ENCODE assay signal across 19 cellular contexts in genomic region chr6:158038291-158039177, GRCh38. TPM values are rescaled to one million over a fixed set of nuclear protein-coding genes. Genes with fewer than 3 reads are reported as not detected.
DNase-seq lines count a peak whose midpoint lies in the region; ATAC-seq and TF ChIP-seq lines count a peak whose summit lies in the region.
"Had no signal": no experiment of that assay in that cellular context is flagged by ENCODE, and none has a peak within 500 bp of the region (broad histone marks: within the 10 kb centered on the region; RNA-seq: fewer than 3 reads in every experiment).

No MANE protein-coding gene starts in this region.

- CTCF ChIA-PET in Caco-2 (lab: Charles Lee): no interaction called here

- ATAC-seq in GM19035 (IDR thresholded peaks at IDR 0.05; ENCODE audit: unreplicated experiment): no peak

- POLR2A ChIA-PET in Caco-2 (lab: Charles Lee): no interaction called here

- intact Hi-C loops in Caco-2 (cut with micrococcal nuclease; ENCODE audit: unreplicated experiment): loop anchor here (2.0 kb wide), 1 partner anchor 34 kb away; no protein-coding TSS in a partner anchor
- intact Hi-C loops in dendritic cell treated with granulocyte-macrophage colony-stimulating factor and Interleukin-4, amounts not matched to agents 40 ng/mL and 50 ng/mL, for 4 days (cut with micrococcal nuclease): no loop called here

- peaks cover 54% of the 10 kb centered on the region for H3K4me1 Mint-ChIP-seq in Caco-2 (ENCODE audit: low read depth, unreplicated experiment)
- H3K4me1 Mint-ChIP-seq in HFFc6 (ENCODE audit: low read depth): peaks cover 57% of the 10 kb centered on the region
- H3K4me1 Mint-ChIP-seq in dendritic cell treated with granulocyte-macrophage colony-stimulating factor and Interleukin-4, amounts not matched to agents 40 ng/mL and 50 ng/mL, for 4 days (ENCODE audit: low read depth): peaks cover 76% of the 10 kb centered on the region

- no peak overlapping the region for H3K4me3 Mint-ChIP-seq in Caco-2 (ENCODE audit: unreplicated experiment)
- no peak overlapping the region for H3K4me3 Mint-ChIP-seq in HFFc6
- no peak overlapping the region for H3K4me3 Mint-ChIP-seq in dendritic cell treated with granulocyte-macrophage colony-stimulating factor and Interleukin-4, amounts not matched to agents 40 ng/mL and 50 ng/mL, for 4 days
- H3K4me3 Mint-ChIP-seq: CD4-positive, CD25-positive, alpha-beta regulatory T cell; naive thymus-derived CD4-positive, alpha-beta T cell; T-cell had no signal

- H3K9me3 ChIP-seq in Caco-2: no peaks in the 10 kb centered on the region
- no peaks in the 10 kb centered on the region for H3K9me3 ChIP-seq in osteoblast (ENCODE audit: low read depth, low read length)
- H3K9me3 ChIP-seq in MM.1S (replicated peaks; ENCODE audit: insufficient read depth, low read length): no peaks in the 10 kb centered on the region

- H3K4me2 ChIP-seq in osteoblast (ENCODE audit: insufficient read depth, low read length) (no peak overlapping the region), MM.1S (ENCODE audit: low read depth, low read length) (no peak overlapping the region)

- H3K36me3 Mint-ChIP-seq in Caco-2 (ENCODE audit: insufficient read depth, unreplicated experiment): peaks cover 55% of the 10 kb centered on the region
- peaks cover 66% of the 10 kb centered on the region for H3K36me3 Mint-ChIP-seq in HFFc6 (ENCODE audit: low read depth)
- peaks cover 19% of the 10 kb centered on the region for H3K36me3 Mint-ChIP-seq in dendritic cell treated with granulocyte-macrophage colony-stimulating factor and Interleukin-4, amounts not matched to agents 40 ng/mL and 50 ng/mL, for 4 days (ENCODE audit: low read depth)

- peaks cover 1% of the 10 kb centered on the region; the same call in 1 of the 2 replicates for H3K36me3 ChIP-seq in Caco-2 (ENCODE audit: control insufficient read depth, insufficient read depth, low read length)
- H3K36me3 ChIP-seq in osteoblast (ENCODE audit: insufficient read depth, low read length): peaks cover 73% of the 10 kb centered on the region
- H3K36me3 ChIP-seq in MM.1S (replicated peaks; ENCODE audit: insufficient read depth, low read length): no peaks in the 10 kb centered on the region
- H3K36me3 ChIP-seq: cardiac muscle cell had no signal

- BruUV-seq in Caco-2 (replicated peaks; lab: Mats Ljungman, UMichigan): no TSS peak

- H3K9me2 ChIP-seq in MM.1S (replicated peaks; ENCODE audit: insufficient read depth, low read length): no peaks in the 10 kb centered on the region

- no peak overlapping the region for H2AFZ ChIP-seq in osteoblast (ENCODE audit: low read length)
- H2AFZ ChIP-seq in MM.1S (ENCODE audit: low read length): no peak overlapping the region

- H3K27me3 ChIP-seq in Caco-2 (replicated peaks; ENCODE audit: control insufficient read depth, insufficient read depth, low read length): no peaks in the 10 kb centered on the region
- no peaks in the 10 kb centered on the region for H3K27me3 ChIP-seq in osteoblast (ENCODE audit: insufficient read depth, low read length)
- H3K27me3 ChIP-seq in MM.1S (replicated peaks; ENCODE audit: insufficient read depth, low read length): no peaks in the 10 kb centered on the region
- H3K27me3 ChIP-seq: cardiac muscle cell had no signal

- H3K27ac Mint-ChIP-seq in Caco-2 (ENCODE audit: unreplicated experiment) (peak overlapping the region; percentile 92), HFFc6 (peak overlapping the region; percentile 98)
- peak overlapping the region; percentile 68 for H3K27ac Mint-ChIP-seq in dendritic cell treated with granulocyte-macrophage colony-stimulating factor and Interleukin-4, amounts not matched to agents 40 ng/mL and 50 ng/mL, for 4 days
- H3K27ac Mint-ChIP-seq: T-cell had no signal

- TF ChIP-seq CTCF in Caco-2 (IDR thresholded peaks at IDR 0.05; ENCODE audit: insufficient read depth in 1 of 2, low read depth in 1 of 2, low read length in 1 of 2, severe bottlenecking in 1 of 2, unreplicated experiment in 1 of 2) (no peak), HFFc6 (IDR thresholded peaks at IDR 0.05) (no peak), osteoblast (IDR thresholded peaks at IDR 0.05; ENCODE audit: extremely low read depth, low read depth, low read length) (no peak), MM.1S (IDR thresholded peaks at IDR 0.05; ENCODE audit: low read length) (no peak)

- peaks cover 67% of the 10 kb centered on the region for H3K4me1 ChIP-seq in Caco-2
- peaks cover 42% of the 10 kb centered on the region for H3K4me1 ChIP-seq in osteoblast (ENCODE audit: insufficient read depth, low read length)
- no peaks in the 10 kb centered on the region for H3K4me1 ChIP-seq in MM.1S (ENCODE audit: low read length)

- H3K27me3 Mint-ChIP-seq in Caco-2 (ENCODE audit: insufficient read depth, unreplicated experiment) (no peaks in the 10 kb centered on the region), HFFc6 (ENCODE audit: insufficient read depth) (peaks cover 3% of the 10 kb centered on the region)
- peaks cover 17% of the 10 kb centered on the region for H3K27me3 Mint-ChIP-seq in dendritic cell treated with granulocyte-macrophage colony-stimulating factor and Interleukin-4, amounts not matched to agents 40 ng/mL and 50 ng/mL, for 4 days
- H3K27me3 Mint-ChIP-seq: CD4-positive, CD25-positive, alpha-beta regulatory T cell; naive thymus-derived CD4-positive, alpha-beta T cell; T-cell had no signal

- H3K79me2 ChIP-seq in osteoblast (ENCODE audit: insufficient read depth, low read length) (peaks cover 91% of the 10 kb centered on the region), MM.1S (ENCODE audit: low read length) (no peaks in the 10 kb centered on the region)

- no peaks in the 10 kb centered on the region for H3F3A ChIP-seq in MM.1S (ENCODE audit: insufficient read depth, low read length)

- no peak overlapping the region for H3K4me3 ChIP-seq in Caco-2 (ENCODE audit: low read depth, low read length)
- H3K4me3 ChIP-seq in osteoblast (ENCODE audit: insufficient read depth, low read length): no peak overlapping the region
- H3K4me3 ChIP-seq in MM.1S (ENCODE audit: low read length): no peak overlapping the region
- H3K4me3 ChIP-seq: cardiac muscle cell had no signal

- no peaks in the 10 kb centered on the region for H4K20me1 ChIP-seq in osteoblast (ENCODE audit: insufficient read depth, low read length)
- H4K20me1 ChIP-seq in MM.1S (ENCODE audit: insufficient read depth, low read length): no peaks in the 10 kb centered on the region

- H3K9ac ChIP-seq in MM.1S (ENCODE audit: low read length): no peak overlapping the region

- H3K9me3 Mint-ChIP-seq in Caco-2 (ENCODE audit: unreplicated experiment) (no peaks in the 10 kb centered on the region), HFFc6 (no peaks in the 10 kb centered on the region)
- no peaks in the 10 kb centered on the region for H3K9me3 Mint-ChIP-seq in dendritic cell treated with granulocyte-macrophage colony-stimulating factor and Interleukin-4, amounts not matched to agents 40 ng/mL and 50 ng/mL, for 4 days

- DNase-seq in Caco-2: peak in 1 of 2 experiments; percentile 17
- no peak for DNase-seq in HFFc6
- peak; percentile 64 for DNase-seq in osteoblast (ENCODE audit: insufficient read length, low spot score, missing footprints)
- no peak for DNase-seq in stimulated activated CD4-positive, alpha-beta T cell treated with anti-CD3 and anti-CD28 coated beads, Interleukin-2, amount 100 ng/mL, for 48 hours
- no peak for DNase-seq in MM.1S
- DNase-seq in activated CD8-positive, alpha-beta memory T cell treated with anti-CD3 and anti-CD28 coated beads for 24 hours: no peak
- DNase-seq: activated CD4-positive, alpha-beta T cell treated with anti-CD3 and anti-CD28 coated beads for 4 hours; activated gamma-delta T cell treated with Interleukin-2 at 50 U/mL for 16 hours; left colon; naive thymus-derived CD4-positive, alpha-beta T cell; NCI-H1105 treated with DMSO at 0.1 percent for 48 hours; NCI-H446; stimulated activated CD4-positive, alpha-beta T cell treated with anti-CD3 and anti-CD28 coated beads, Interleukin-1b, Interleukin-23, amount 100 ng/mL, for 48 hours; T-cell had no signal

- H3K27ac ChIP-seq in osteoblast (ENCODE audit: low read depth, low read length): peak overlapping the region; percentile 97
- H3K27ac ChIP-seq in MM.1S (ENCODE audit: low read length): no peak overlapping the region
- H3K27ac ChIP-seq: cardiac muscle cell, epithelial cell of prostate had no signal

RNA-seq across cellular contexts. Expression of gene SYNJ2, which starts 56.9 kb away (rescaled TPM):
- total RNA-seq in Caco-2 (2022) (45.0 and 47.9 TPM in 2 replicates), osteoblast (91.6 and 94.8 TPM in 2 replicates)
- total RNA-seq in HFFc6 (2021; fragmentation: NEBNext Ultra II Directional; extraction: Animal tissue kit (Norgen Biotek cat#: 25700)): 10 to 100 TPM; 31.8 to 46.4 (median 41.3) TPM
